In the genomic region with DNA sequence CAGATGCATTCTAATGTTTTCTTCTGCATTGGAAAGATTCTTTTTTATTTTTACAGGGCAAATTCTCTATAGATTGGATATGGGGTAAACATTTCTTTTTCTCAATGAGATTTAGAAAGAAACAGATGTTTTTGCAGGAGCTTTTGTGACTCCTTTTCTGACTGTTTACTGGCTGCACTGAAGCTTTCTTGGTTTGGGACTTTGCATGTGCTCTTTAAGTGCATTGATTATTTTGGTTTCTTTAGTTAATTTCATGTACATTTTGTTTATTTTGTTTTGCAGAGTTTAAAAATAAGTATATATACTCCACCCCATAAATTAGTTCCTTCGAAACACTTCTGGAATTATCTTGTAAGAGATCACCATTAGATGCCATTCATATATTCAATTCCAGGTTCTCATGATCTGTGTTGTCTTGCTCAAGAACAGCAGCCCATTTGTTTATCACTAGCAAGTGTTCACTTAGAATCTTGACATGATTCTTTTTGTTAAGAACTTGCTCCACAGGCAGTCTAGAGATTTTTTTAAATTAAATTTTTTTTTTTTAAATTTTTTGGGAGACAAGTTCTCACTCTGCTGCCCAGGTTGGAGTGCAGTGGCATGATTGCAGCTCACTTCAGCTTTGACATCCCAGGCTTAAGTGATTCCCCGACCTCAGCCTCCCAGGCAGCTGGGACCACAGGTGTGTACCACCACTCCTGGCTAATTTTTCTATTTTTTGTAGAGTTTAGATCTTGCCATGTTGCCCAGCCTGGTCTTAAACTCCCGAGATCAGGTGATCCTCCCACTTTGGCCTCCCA, we compare ENCODE assay signal across 21 cellular contexts.
DNase-seq lines count a peak whose midpoint lies in the region; TF ChIP-seq lines count a peak whose summit lies in the region.
"Had no signal": no experiment of that assay in that cellular context is flagged by ENCODE, and none has a peak within 500 bp of the region (broad histone marks: within the 10 kb centered on the region; RNA-seq: fewer than 3 reads in every experiment).

No MANE protein-coding gene starts in this region.

- H3K27me3 ChIP-seq in BE2C (no peaks in the 10 kb centered on the region), smooth muscle cell (ENCODE audit: low read depth) (no peaks in the 10 kb centered on the region), HAP-1 (ENCODE audit: low read depth) (no peaks in the 10 kb centered on the region)
- H3K27me3 ChIP-seq: BLaER1 had no signal

- in situ Hi-C loops in HAP-1 (cut with MboI; ENCODE audit: low sequenced_read_pairs): no loop called here

- H4K20me1 ChIP-seq in smooth muscle cell (ENCODE audit: low read depth): no peaks in the 10 kb centered on the region
- H4K20me1 ChIP-seq: BLaER1 had no signal

- H3K36me3 ChIP-seq in BE2C: no peaks in the 10 kb centered on the region
- H3K36me3 ChIP-seq in smooth muscle cell (ENCODE audit: low read depth): no peaks in the 10 kb centered on the region
- no peaks in the 10 kb centered on the region for H3K36me3 ChIP-seq in HAP-1 (replicated peaks)
- H3K36me3 ChIP-seq: BLaER1 had no signal

- H3K9ac ChIP-seq in smooth muscle cell (ENCODE audit: low read depth): no peak overlapping the region
- H3K9ac ChIP-seq: BLaER1 had no signal

- H3K4me3 ChIP-seq in BE2C (ENCODE audit: low read depth, low read length) (no peak overlapping the region), smooth muscle cell (no peak overlapping the region), HAP-1 (no peak overlapping the region)
- H3K4me3 ChIP-seq: A549, BLaER1 had no signal

- H3K4me3 Mint-ChIP-seq in neural crest cell: no peak overlapping the region
- H3K4me3 Mint-ChIP-seq: B cell; CD14-positive monocyte; CD4-positive, alpha-beta memory T cell; CD4-positive, CD25-positive, alpha-beta regulatory T cell; CD8-positive, alpha-beta memory T cell had no signal

- peaks cover 29% of the 10 kb centered on the region for H3K9me3 ChIP-seq in BE2C
- H3K9me3 ChIP-seq in smooth muscle cell (replicated peaks; ENCODE audit: low read depth): no peaks in the 10 kb centered on the region
- H3K9me3 ChIP-seq in HAP-1: no peaks in the 10 kb centered on the region
- H3K9me3 ChIP-seq: BLaER1, Caco-2 had no signal

- H2AFZ ChIP-seq in smooth muscle cell (ENCODE audit: low read depth): peak overlapping the region; percentile 4

- peaks cover 31% of the 10 kb centered on the region for H3K4me1 Mint-ChIP-seq in neural crest cell
- H3K4me1 Mint-ChIP-seq: B cell; CD14-positive monocyte; CD4-positive, alpha-beta memory T cell; CD8-positive, alpha-beta memory T cell had no signal

- no peaks in the 10 kb centered on the region for H3K27me3 Mint-ChIP-seq in neural crest cell (ENCODE audit: low read depth)
- H3K27me3 Mint-ChIP-seq: B cell; CD4-positive, CD25-positive, alpha-beta regulatory T cell; CD8-positive, alpha-beta memory T cell had no signal

- H3K9me3 Mint-ChIP-seq in neural crest cell: no peaks in the 10 kb centered on the region

- H3K4me2 ChIP-seq in smooth muscle cell: no peak overlapping the region
- H3K4me2 ChIP-seq: A549, BLaER1 had no signal

- H3K4me1 ChIP-seq in BE2C (peaks cover 15% of the 10 kb centered on the region), smooth muscle cell (ENCODE audit: low read depth) (peaks cover 3% of the 10 kb centered on the region), HAP-1 (no peaks in the 10 kb centered on the region)
- H3K4me1 ChIP-seq: A549, BLaER1, Caco-2 had no signal

- H3K36me3 Mint-ChIP-seq in neural crest cell (ENCODE audit: low read depth): no peaks in the 10 kb centered on the region
- H3K36me3 Mint-ChIP-seq: CD14-positive monocyte; CD4-positive, alpha-beta memory T cell; CD4-positive, CD25-positive, alpha-beta regulatory T cell; CD8-positive, alpha-beta memory T cell had no signal

- peak; percentile 95 for DNase-seq in BE2C
- peak; percentile 97 for DNase-seq in SK-N-DZ (ENCODE audit: low spot score)
- no peak for DNase-seq in neural crest cell (ENCODE audit: low read depth, low spot score)
- DNase-seq in smooth muscle cell (lab: John Stamatoyannopoulos, UW; ENCODE audit: unreplicated experiment): no peak
- no peak for DNase-seq in HAP-1 (ENCODE audit: low spot score in 2 of 2)
- DNase-seq in COR-L47 (lab: John Stamatoyannopoulos, UW): no peak
- DNase-seq in stimulated activated CD4-positive, alpha-beta T cell treated with anti-CD3 and anti-CD28 coated beads, Interleukin-12 subunit alpha, Interleukin-12 subunit beta, amount 100 ng/mL, for 4 hours: no peak
- DNase-seq: AML-193; C1 segment of cervical spinal cord; Caco-2; Calu3; CD4-positive, alpha-beta memory T cell; CD4-positive, CD25-positive, alpha-beta regulatory T cell; CD8-positive, alpha-beta memory T cell; DMS79 treated with DMSO at 0.1 percent for 48 hours; GF-D8 had no signal

- TF ChIP-seq CTCF in BE2C (IDR thresholded peaks at IDR 0.05; ENCODE audit: low read depth, low read length) (no peak), neural crest cell (conservative IDR thresholded peaks at IDR 0.05) (no peak), smooth muscle cell (IDR thresholded peaks at IDR 0.05; ENCODE audit: borderline replicate concordance, insufficient read depth, poor library complexity, severe bottlenecking) (no peak)

- peak overlapping the region; percentile 81 for H3K27ac Mint-ChIP-seq in neural crest cell (ENCODE audit: unreplicated experiment)
- H3K27ac Mint-ChIP-seq: B cell; CD14-positive monocyte; CD4-positive, alpha-beta memory T cell; CD4-positive, CD25-positive, alpha-beta regulatory T cell; CD8-positive, alpha-beta memory T cell had no signal

- 83% methylated on average over 3 of the region's 3 CpGs for WGBS in smooth muscle cell (ENCODE audit: low lambda C conversion rate)

- no peaks in the 10 kb centered on the region for H3K79me2 ChIP-seq in smooth muscle cell (ENCODE audit: low read depth)

- no peaks in the 10 kb centered on the region for H3F3A ChIP-seq in smooth muscle cell (ENCODE audit: low read depth)

- H3K27ac ChIP-seq in smooth muscle cell (ENCODE audit: low read depth): no peak overlapping the region
- H3K27ac ChIP-seq: 22Rv1, A549, BLaER1 had no signal

Comparison
In these comparisons a context has a peak if more than half of its experiments do, and no peak if none do; other contexts are left out.
1. DNase-seq: peak in BE2C (single experiment) and SK-N-DZ (single experiment); none in neural crest cell (single experiment), smooth muscle cell (single experiment), HAP-1 (0 of 2), COR-L47 (single experiment) and stimulated activated CD4-positive, alpha-beta T cell treated with anti-CD3 and anti-CD28 coated beads, Interleukin-12 subunit alpha, Interleukin-12 subunit beta, amount 100 ng/mL, for 4 hours (single experiment).